Comparison of ENCODE assay signal across 14 cellular contexts in genomic region chr11:114275295-114275694, GRCh38. TPM values are rescaled to one million over a fixed set of nuclear protein-coding genes. Genes with fewer than 3 reads are reported as not detected.
"Had no signal": no experiment of that assay in that cellular context is flagged by ENCODE, and none has a peak within 500 bp of the region (broad histone marks: within the 10 kb centered on the region; RNA-seq: fewer than 3 reads in every experiment).

No MANE protein-coding gene starts in this region.

- H3K4me1 ChIP-seq: body of pancreas, foreskin keratinocyte had no signal

- H3K27me3 ChIP-seq: body of pancreas, foreskin keratinocyte, upper lobe of left lung had no signal

- H3K27ac ChIP-seq: body of pancreas, esophagus squamous epithelium, foreskin keratinocyte, SK-N-MC, upper lobe of left lung, VCaP had no signal

- FAIRE-seq: keratinocyte had no signal

- H3K9me3 ChIP-seq: body of pancreas, esophagus squamous epithelium, upper lobe of left lung had no signal

- H3K4me3 ChIP-seq: body of pancreas, esophagus squamous epithelium, SK-N-MC, upper lobe of left lung had no signal

- H3K36me3 ChIP-seq: esophagus squamous epithelium had no signal

- ATAC-seq: activated CD4-positive, alpha-beta T cell treated with anti-CD3 and anti-CD28 coated beads for 36 hours; body of pancreas; foreskin keratinocyte; T-cell had no signal

- DNase-seq: activated CD4-positive, alpha-beta memory T cell treated with anti-CD3 and anti-CD28 coated beads, Interleukin-2, amount 10 ng/mL, durations not matched to agents 7 days and 5 days; activated CD4-positive, alpha-beta T cell treated with anti-CD3 and anti-CD28 coated beads for 36 hours; body of pancreas; esophagus squamous epithelium; foreskin keratinocyte; naive B cell; stimulated activated CD4-positive, alpha-beta T cell treated with anti-CD3 and anti-CD28 coated beads, Interleukin-12 subunit alpha, Interleukin-12 subunit beta, amount 100 ng/mL, for 4 hours; stimulated activated naive CD4-positive, alpha-beta T cell treated with Interleukin-2 at 50 U/mL for 16 hours; T-cell; upper lobe of left lung had no signal

RNA-seq across cellular contexts. Expression of gene NNMT, which starts 20.9 kb away (rescaled TPM):
- total RNA-seq: activated CD4-positive, alpha-beta memory T cell treated with anti-CD3 and anti-CD28 coated beads, Interleukin-2, amount 10 ng/mL, durations not matched to agents 7 days and 5 days; activated CD4-positive, alpha-beta T cell treated with anti-CD3 and anti-CD28 coated beads for 36 hours; activated T-helper 2 cell treated with anti-CD3 and anti-CD28 coated beads, Interferon-gamma antibody, Interleukin-2, Interleukin-4, amounts not matched to agents 10 μg/mL and 5 μg/mL and 100 μg/mL, durations not matched to agents 14 hours and 24 hours and 36 hours; foreskin keratinocyte had no signal
- polyA plus RNA-seq: foreskin keratinocyte had no signal
